ENCODE assay signal across 1 cellular context in the genomic region with DNA sequence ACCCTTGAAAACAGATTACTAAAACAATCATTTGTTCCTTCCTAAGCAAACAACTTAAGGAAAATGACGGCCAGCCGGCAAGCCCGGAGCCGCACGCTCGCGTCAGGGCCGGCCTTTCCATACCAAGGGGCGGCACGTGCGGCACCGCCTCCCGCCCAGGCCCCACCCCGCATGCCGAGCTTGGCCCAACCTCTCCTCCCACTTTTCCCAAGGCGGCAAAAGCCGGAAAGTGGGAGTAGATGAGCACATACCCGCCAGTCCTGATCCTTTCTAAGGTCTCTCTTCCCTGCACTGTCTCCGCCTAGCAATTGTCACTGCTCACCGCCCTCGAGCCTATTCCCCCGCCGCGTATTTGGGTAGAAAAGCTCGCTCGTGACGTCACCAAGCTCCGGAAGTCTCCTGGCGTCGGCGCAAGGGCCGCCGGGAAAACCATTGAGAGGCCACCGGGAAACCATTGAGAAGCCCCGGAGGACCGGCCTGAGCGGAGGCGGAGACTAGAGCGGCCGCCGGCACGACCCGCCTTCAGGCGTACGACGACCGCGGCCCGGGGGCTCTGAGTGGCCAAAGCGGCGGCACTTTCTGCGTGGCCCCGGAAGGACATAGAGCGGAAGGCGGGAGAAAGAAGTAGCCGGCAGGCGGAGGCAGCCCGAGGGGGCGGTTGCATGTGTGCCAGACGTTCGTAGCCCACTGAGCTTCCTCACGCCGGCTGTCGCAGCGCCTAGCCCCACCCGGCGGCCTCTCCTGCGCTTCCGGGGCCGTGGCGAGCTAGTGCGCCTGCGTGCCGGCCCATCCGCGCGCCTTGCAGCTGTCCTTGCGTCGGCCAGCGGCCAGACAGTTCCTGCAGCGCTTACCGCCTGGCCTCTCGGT.
TF ChIP-seq lines count a peak whose summit lies in the region.

A gene with protein sequence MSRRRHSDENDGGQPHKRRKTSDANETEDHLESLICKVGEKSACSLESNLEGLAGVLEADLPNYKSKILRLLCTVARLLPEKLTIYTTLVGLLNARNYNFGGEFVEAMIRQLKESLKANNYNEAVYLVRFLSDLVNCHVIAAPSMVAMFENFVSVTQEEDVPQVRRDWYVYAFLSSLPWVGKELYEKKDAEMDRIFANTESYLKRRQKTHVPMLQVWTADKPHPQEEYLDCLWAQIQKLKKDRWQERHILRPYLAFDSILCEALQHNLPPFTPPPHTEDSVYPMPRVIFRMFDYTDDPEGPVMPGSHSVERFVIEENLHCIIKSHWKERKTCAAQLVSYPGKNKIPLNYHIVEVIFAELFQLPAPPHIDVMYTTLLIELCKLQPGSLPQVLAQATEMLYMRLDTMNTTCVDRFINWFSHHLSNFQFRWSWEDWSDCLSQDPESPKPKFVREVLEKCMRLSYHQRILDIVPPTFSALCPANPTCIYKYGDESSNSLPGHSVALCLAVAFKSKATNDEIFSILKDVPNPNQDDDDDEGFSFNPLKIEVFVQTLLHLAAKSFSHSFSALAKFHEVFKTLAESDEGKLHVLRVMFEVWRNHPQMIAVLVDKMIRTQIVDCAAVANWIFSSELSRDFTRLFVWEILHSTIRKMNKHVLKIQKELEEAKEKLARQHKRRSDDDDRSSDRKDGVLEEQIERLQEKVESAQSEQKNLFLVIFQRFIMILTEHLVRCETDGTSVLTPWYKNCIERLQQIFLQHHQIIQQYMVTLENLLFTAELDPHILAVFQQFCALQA (plus strand): TSS at position 830 of the 867 bp plus-strand sequence. CDS start 61 bp downstream, outside the sequence.
A gene (minus strand): TSS at position 377 of the 867 bp plus-strand sequence. CDS start 5,806 bp downstream, outside the sequence.

TF ChIP-seq in HEK293, 187 proteins besides CTCF, POLR2A, EP300 and RAD21 (continued from another document and continues in another):
- TF ChIP-seq, protein P1, sequence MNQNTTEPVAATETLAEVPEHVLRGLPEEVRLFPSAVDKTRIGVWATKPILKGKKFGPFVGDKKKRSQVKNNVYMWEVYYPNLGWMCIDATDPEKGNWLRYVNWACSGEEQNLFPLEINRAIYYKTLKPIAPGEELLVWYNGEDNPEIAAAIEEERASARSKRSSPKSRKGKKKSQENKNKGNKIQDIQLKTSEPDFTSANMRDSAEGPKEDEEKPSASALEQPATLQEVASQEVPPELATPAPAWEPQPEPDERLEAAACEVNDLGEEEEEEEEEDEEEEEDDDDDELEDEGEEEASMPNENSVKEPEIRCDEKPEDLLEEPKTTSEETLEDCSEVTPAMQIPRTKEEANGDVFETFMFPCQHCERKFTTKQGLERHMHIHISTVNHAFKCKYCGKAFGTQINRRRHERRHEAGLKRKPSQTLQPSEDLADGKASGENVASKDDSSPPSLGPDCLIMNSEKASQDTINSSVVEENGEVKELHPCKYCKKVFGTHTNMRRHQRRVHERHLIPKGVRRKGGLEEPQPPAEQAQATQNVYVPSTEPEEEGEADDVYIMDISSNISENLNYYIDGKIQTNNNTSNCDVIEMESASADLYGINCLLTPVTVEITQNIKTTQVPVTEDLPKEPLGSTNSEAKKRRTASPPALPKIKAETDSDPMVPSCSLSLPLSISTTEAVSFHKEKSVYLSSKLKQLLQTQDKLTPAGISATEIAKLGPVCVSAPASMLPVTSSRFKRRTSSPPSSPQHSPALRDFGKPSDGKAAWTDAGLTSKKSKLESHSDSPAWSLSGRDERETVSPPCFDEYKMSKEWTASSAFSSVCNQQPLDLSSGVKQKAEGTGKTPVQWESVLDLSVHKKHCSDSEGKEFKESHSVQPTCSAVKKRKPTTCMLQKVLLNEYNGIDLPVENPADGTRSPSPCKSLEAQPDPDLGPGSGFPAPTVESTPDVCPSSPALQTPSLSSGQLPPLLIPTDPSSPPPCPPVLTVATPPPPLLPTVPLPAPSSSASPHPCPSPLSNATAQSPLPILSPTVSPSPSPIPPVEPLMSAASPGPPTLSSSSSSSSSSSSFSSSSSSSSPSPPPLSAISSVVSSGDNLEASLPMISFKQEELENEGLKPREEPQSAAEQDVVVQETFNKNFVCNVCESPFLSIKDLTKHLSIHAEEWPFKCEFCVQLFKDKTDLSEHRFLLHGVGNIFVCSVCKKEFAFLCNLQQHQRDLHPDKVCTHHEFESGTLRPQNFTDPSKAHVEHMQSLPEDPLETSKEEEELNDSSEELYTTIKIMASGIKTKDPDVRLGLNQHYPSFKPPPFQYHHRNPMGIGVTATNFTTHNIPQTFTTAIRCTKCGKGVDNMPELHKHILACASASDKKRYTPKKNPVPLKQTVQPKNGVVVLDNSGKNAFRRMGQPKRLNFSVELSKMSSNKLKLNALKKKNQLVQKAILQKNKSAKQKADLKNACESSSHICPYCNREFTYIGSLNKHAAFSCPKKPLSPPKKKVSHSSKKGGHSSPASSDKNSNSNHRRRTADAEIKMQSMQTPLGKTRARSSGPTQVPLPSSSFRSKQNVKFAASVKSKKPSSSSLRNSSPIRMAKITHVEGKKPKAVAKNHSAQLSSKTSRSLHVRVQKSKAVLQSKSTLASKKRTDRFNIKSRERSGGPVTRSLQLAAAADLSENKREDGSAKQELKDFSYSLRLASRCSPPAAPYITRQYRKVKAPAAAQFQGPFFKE (tag by site-specific recombination; IDR thresholded peaks at IDR 0.05; ENCODE audit: borderline replicate concordance): no peak
- TF ChIP-seq, protein P2, sequence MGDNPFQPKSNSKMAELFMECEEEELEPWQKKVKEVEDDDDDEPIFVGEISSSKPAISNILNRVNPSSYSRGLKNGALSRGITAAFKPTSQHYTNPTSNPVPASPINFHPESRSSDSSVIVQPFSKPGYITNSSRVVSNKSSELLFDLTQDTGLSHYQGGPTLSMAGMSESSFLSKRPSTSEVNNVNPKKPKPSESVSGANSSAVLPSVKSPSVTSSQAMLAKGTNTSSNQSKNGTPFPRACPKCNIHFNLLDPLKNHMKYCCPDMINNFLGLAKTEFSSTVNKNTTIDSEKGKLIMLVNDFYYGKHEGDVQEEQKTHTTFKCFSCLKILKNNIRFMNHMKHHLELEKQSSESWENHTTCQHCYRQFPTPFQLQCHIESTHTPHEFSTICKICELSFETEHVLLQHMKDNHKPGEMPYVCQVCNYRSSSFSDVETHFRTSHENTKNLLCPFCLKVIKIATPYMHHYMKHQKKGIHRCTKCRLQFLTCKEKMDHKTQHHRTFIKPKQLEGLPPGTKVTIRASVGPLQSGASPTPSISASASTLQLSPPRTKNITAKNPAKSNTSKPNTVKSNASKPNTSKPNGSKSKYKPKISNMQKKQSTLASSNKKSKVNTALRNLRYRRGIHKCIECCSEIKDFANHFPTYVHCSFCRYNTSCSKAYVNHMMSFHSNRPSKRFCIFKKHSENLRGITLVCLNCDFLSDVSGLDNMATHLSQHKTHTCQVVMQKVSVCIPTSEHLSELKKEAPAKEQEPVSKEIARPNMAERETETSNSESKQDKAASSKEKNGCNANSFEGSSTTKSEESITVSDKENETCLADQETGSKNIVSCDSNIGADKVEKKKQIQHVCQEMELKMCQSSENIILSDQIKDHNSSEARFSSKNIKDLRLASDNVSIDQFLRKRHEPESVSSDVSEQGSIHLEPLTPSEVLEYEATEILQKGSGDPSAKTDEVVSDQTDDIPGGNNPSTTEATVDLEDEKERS (tag by site-specific recombination; IDR thresholded peaks at IDR 0.05): no peak
- no peak for TF ChIP-seq ZNF529 (tag by site-specific recombination; IDR thresholded peaks at IDR 0.05; ENCODE audit: insufficient replicate concordance)
- TF ChIP-seq MZF1 (tag by site-specific recombination; IDR thresholded peaks at IDR 0.05; ENCODE audit: borderline replicate concordance): no peak
- TF ChIP-seq ZNF350 (tag by site-specific recombination; IDR thresholded peaks at IDR 0.05): no peak
- peak; percentile 29; the same call in 1 of the 2 replicates for TF ChIP-seq ZBTB20 (tag by site-specific recombination; IDR thresholded peaks at IDR 0.05)
- TF ChIP-seq ZXDB (tag by site-specific recombination; IDR thresholded peaks at IDR 0.05): peak; percentile 59
- TF ChIP-seq, protein P3, sequence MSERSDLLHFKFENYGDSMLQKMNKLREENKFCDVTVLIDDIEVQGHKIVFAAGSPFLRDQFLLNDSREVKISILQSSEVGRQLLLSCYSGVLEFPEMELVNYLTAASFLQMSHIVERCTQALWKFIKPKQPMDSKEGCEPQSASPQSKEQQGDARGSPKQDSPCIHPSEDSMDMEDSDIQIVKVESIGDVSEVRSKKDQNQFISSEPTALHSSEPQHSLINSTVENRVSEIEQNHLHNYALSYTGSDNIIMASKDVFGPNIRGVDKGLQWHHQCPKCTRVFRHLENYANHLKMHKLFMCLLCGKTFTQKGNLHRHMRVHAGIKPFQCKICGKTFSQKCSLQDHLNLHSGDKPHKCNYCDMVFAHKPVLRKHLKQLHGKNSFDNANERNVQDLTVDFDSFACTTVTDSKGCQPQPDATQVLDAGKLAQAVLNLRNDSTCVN (tag by site-specific recombination; optimal IDR thresholded peaks at IDR 0.05): no peak
- no peak for TF ChIP-seq ZNF585B (tag by site-specific recombination; IDR thresholded peaks at IDR 0.05)
- TF ChIP-seq GLI4 (tag by site-specific recombination; IDR thresholded peaks at IDR 0.05): no peak
- no peak for TF ChIP-seq ZNF707 (tag by site-specific recombination; IDR thresholded peaks at IDR 0.05)
- peak; percentile 11; the same call in 1 of the 2 replicates for TF ChIP-seq ZNF561 (tag by site-specific recombination; IDR thresholded peaks at IDR 0.05; ENCODE audit: borderline replicate concordance)
- peak; percentile 96 for TF ChIP-seq ZEB2 (tag by site-specific recombination; IDR thresholded peaks at IDR 0.05)
- TF ChIP-seq GLIS2 (tag by site-specific recombination; IDR thresholded peaks at IDR 0.05): peak; percentile 78
- TF ChIP-seq, protein P4, sequence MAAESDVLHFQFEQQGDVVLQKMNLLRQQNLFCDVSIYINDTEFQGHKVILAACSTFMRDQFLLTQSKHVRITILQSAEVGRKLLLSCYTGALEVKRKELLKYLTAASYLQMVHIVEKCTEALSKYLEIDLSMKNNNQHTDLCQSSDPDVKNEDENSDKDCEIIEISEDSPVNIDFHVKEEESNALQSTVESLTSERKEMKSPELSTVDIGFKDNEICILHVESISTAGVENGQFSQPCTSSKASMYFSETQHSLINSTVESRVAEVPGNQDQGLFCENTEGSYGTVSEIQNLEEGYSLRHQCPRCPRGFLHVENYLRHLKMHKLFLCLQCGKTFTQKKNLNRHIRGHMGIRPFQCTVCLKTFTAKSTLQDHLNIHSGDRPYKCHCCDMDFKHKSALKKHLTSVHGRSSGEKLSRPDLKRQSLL (tag by site-specific recombination; IDR thresholded peaks at IDR 0.05): peak; percentile 71; the same call in 1 of the 2 replicates
- TF ChIP-seq PRDM1 (tag by site-specific recombination; IDR thresholded peaks at IDR 0.05): peak; percentile 87
- TF ChIP-seq ZSCAN30 (tag by site-specific recombination; IDR thresholded peaks at IDR 0.05): peak; percentile 94; the same call in 1 of the 2 replicates
- TF ChIP-seq, protein P5, sequence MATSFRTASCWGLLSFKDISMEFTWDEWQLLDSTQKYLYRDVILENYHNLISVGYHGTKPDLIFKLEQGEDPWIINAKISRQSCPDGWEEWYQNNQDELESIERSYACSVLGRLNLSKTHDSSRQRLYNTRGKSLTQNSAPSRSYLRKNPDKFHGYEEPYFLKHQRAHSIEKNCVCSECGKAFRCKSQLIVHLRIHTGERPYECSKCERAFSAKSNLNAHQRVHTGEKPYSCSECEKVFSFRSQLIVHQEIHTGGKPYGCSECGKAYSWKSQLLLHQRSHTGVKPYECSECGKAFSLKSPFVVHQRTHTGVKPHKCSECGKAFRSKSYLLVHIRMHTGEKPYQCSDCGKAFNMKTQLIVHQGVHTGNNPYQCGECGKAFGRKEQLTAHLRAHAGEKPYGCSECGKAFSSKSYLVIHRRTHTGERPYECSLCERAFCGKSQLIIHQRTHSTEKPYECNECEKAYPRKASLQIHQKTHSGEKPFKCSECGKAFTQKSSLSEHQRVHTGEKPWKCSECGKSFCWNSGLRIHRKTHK (tag by site-specific recombination; IDR thresholded peaks at IDR 0.05): no peak
- TF ChIP-seq, protein P6, sequence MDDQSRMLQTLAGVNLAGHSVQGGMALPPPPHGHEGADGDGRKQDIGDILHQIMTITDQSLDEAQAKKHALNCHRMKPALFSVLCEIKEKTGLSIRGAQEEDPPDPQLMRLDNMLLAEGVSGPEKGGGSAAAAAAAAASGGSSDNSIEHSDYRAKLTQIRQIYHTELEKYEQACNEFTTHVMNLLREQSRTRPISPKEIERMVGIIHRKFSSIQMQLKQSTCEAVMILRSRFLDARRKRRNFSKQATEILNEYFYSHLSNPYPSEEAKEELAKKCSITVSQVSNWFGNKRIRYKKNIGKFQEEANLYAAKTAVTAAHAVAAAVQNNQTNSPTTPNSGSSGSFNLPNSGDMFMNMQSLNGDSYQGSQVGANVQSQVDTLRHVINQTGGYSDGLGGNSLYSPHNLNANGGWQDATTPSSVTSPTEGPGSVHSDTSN (CRISPR knock-in tag; IDR thresholded peaks at IDR 0.05): peak; percentile 55; the same call in 1 of the 2 replicates
- no peak for TF ChIP-seq YY1 (tag by site-specific recombination; IDR thresholded peaks at IDR 0.05)
- no peak for TF ChIP-seq ZNF596 (tag by site-specific recombination; IDR thresholded peaks at IDR 0.05)
- TF ChIP-seq, protein P7, sequence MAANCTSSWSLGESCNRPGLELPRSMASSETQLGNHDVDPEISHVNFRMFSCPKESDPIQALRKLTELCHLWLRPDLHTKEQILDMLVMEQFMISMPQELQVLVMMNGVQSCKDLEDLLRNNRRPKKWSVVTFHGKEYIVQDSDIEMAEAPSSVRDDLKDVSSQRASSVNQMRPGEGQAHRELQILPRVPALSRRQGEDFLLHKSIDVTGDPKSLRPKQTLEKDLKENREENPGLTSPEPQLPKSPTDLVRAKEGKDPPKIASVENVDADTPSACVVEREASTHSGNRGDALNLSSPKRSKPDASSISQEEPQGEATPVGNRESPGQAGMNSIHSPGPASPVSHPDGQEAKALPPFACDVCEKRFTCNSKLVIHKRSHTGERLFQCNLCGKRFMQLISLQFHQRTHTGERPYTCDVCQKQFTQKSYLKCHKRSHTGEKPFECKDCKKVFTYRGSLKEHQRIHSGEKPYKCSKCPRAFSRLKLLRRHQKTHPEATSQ (tag by site-specific recombination; IDR thresholded peaks at IDR 0.05): 0 out of 2 replicates have a peak, but pooled peaks have one; percentile 52
- TF ChIP-seq ZNF501 (tag by site-specific recombination; IDR thresholded peaks at IDR 0.05): peak; percentile 73; the same call in 1 of the 2 replicates
- peak; percentile 97 for TF ChIP-seq ZBTB21 (tag by site-specific recombination; IDR thresholded peaks at IDR 0.05)
- TF ChIP-seq ZNF19 (tag by site-specific recombination; IDR thresholded peaks at IDR 0.05; ENCODE audit: low read depth): no peak
- no peak for TF ChIP-seq SALL2 (tag by site-specific recombination; IDR thresholded peaks at IDR 0.05; ENCODE audit: borderline replicate concordance)
- TF ChIP-seq ZNF394 (tag by site-specific recombination; IDR thresholded peaks at IDR 0.05; ENCODE audit: borderline replicate concordance): peak; percentile 83
- 0 out of 2 replicates have a peak, but pooled peaks have one; percentile 26 for TF ChIP-seq ZNF837 (tag by site-specific recombination; IDR thresholded peaks at IDR 0.05)
- TF ChIP-seq HOXD13 (CRISPR knock-in tag; IDR thresholded peaks at IDR 0.05; ENCODE audit: borderline replicate concordance): 0 out of 2 replicates have a peak, but pooled peaks have one; percentile 8
- TF ChIP-seq, protein P8, sequence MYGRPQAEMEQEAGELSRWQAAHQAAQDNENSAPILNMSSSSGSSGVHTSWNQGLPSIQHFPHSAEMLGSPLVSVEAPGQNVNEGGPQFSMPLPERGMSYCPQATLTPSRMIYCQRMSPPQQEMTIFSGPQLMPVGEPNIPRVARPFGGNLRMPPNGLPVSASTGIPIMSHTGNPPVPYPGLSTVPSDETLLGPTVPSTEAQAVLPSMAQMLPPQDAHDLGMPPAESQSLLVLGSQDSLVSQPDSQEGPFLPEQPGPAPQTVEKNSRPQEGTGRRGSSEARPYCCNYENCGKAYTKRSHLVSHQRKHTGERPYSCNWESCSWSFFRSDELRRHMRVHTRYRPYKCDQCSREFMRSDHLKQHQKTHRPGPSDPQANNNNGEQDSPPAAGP (tag by site-specific recombination; IDR thresholded peaks at IDR 0.05): no peak
- no peak for TF ChIP-seq ZNF133 (tag by site-specific recombination; IDR thresholded peaks at IDR 0.05)
